Comparison of ENCODE assay signal across 21 cellular contexts in the genomic region with DNA sequence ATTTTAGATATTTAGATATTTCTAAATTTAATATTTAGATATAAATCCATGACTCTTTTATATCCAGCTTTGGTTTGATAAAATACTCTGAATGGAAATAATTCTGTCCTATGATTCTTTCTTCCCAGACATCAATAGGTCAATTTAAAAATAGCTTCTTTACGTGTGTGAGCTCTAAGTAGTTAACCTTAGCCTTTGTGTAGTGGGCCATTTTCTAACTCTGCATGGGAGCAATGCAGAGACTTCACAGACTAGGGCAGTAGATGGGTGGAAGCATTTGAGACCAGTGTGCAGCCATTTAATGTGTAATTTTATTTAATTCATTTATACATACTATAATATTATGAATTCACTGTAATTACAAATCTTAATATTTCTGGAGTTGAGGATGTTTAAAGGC.
"Had no signal": no experiment of that assay in that cellular context is flagged by ENCODE, and none has a peak within 500 bp of the region (broad histone marks: within the 10 kb centered on the region; RNA-seq: fewer than 3 reads in every experiment).

No MANE protein-coding gene starts in this region.

- H3K4me3 ChIP-seq: adrenal gland, colonic mucosa, SK-N-MC had no signal

- DNase-seq: activated CD4-positive, alpha-beta memory T cell treated with anti-CD3 and anti-CD28 coated beads, Interleukin-2, amount 10 ng/mL, durations not matched to agents 7 days and 5 days; activated CD8-positive, alpha-beta memory T cell treated with anti-CD3 and anti-CD28 coated beads, Interleukin-2, amount 50 U/mL, for 48 hours; activated T-cell treated with anti-CD3 and anti-CD28 coated beads, Interleukin-2, amount 50 U/mL, for 1 hour; adrenal gland; anterior cingulate cortex; cerebellar nuclear complex; colonic mucosa; Kasumi-1; NCI-H1105 treated with DMSO at 0.1 percent for 48 hours; NCI-H1436 treated with DMSO at 0.1 percent for 48 hours; NCI-H187; NCI-H2081 treated with DMSO at 0.1 percent for 48 hours; NCI-H226; NCI-H526; NCI-H82; RPMI8226 had no signal

- H3K9me3 ChIP-seq: adrenal gland, colonic mucosa had no signal

- H3K27ac Mint-ChIP-seq: activated CD4-positive, alpha-beta memory T cell treated with anti-CD3 and anti-CD28 coated beads, Interleukin-2, amount 10 ng/mL, durations not matched to agents 7 days and 5 days had no signal

- H3K36me3 ChIP-seq: adrenal gland, colonic mucosa had no signal

- H3K27ac ChIP-seq: adrenal gland, colonic mucosa, SK-N-MC, VCaP had no signal

- H3K4me1 Mint-ChIP-seq: activated CD4-positive, alpha-beta memory T cell treated with anti-CD3 and anti-CD28 coated beads, Interleukin-2, amount 10 ng/mL, durations not matched to agents 7 days and 5 days had no signal

- H3K27me3 Mint-ChIP-seq: activated CD4-positive, alpha-beta memory T cell treated with anti-CD3 and anti-CD28 coated beads, Interleukin-2, amount 10 ng/mL, durations not matched to agents 7 days and 5 days; activated CD4-positive, alpha-beta T cell treated with anti-CD3 and anti-CD28 coated beads for 36 hours; activated naive CD8-positive, alpha-beta T cell had no signal

- ATAC-seq: Right ventricle myocardium inferior had no signal

- H3K36me3 Mint-ChIP-seq: activated naive CD8-positive, alpha-beta T cell had no signal

- H3K9me3 Mint-ChIP-seq: activated CD4-positive, alpha-beta memory T cell treated with anti-CD3 and anti-CD28 coated beads, Interleukin-2, amount 10 ng/mL, durations not matched to agents 7 days and 5 days had no signal

- H3K4me3 Mint-ChIP-seq: activated CD4-positive, alpha-beta memory T cell treated with anti-CD3 and anti-CD28 coated beads, Interleukin-2, amount 10 ng/mL, durations not matched to agents 7 days and 5 days had no signal

- H3K27me3 ChIP-seq: adrenal gland, colonic mucosa had no signal

- H3K4me1 ChIP-seq: adrenal gland, colonic mucosa had no signal
